In genomic region chr5:151925396-151925750, GRCh38 we compare ENCODE assay signal across 28 cellular contexts. TPM values are rescaled to one million over a fixed set of nuclear protein-coding genes. Genes with fewer than 3 reads are reported as not detected.
DNase-seq lines count a peak whose midpoint lies in the region; ATAC-seq and TF ChIP-seq lines count a peak whose summit lies in the region.
"Had no signal": no experiment of that assay in that cellular context is flagged by ENCODE, and none has a peak within 500 bp of the region (broad histone marks: within the 10 kb centered on the region; RNA-seq: fewer than 3 reads in every experiment).

No MANE protein-coding gene starts in this region.

- no peak overlapping the region for H3K4me3 Mint-ChIP-seq in activated naive CD4-positive, alpha-beta T cell treated with anti-CD3 and anti-CD28 coated beads for 36 hours
- H3K4me3 Mint-ChIP-seq: activated CD4-positive, alpha-beta memory T cell treated with anti-CD3 and anti-CD28 coated beads for 36 hours; activated naive CD8-positive, alpha-beta T cell treated with anti-CD3 and anti-CD28 coated beads, Interleukin-2, amount 10 ng/mL, durations not matched to agents 7 days and 5 days; HFFc6; natural killer cell treated with Interleukin-12 subunit alpha and Interleukin-12 subunit beta and Interleukin-15 and Interleukin-18, amount 100 ng/mL, for 72 hours had no signal

- H3K36me3 ChIP-seq in HUES64 (ENCODE audit: insufficient read depth, low read length) (no peaks in the 10 kb centered on the region), heart right ventricle (no peaks in the 10 kb centered on the region)
- H3K36me3 ChIP-seq: heart left ventricle, MG63, ovary, thoracic aorta had no signal

- H3K9ac ChIP-seq in HUES64 (ENCODE audit: low read depth, low read length), result no peak overlapping the region

- no peak for ATAC-seq in heart right ventricle
- ATAC-seq: natural killer cell treated with Interleukin-12 subunit alpha and Interleukin-12 subunit beta and Interleukin-15 and Interleukin-18, amount 100 ng/mL, for 72 hours; right cardiac atrium had no signal

- peaks cover under 1% of the 10 kb centered on the region for H3K9me3 Mint-ChIP-seq in activated naive CD4-positive, alpha-beta T cell treated with anti-CD3 and anti-CD28 coated beads for 36 hours
- H3K9me3 Mint-ChIP-seq: HFFc6 had no signal

- no peak overlapping the region for H3K27ac Mint-ChIP-seq in activated naive CD4-positive, alpha-beta T cell treated with anti-CD3 and anti-CD28 coated beads for 36 hours
- H3K27ac Mint-ChIP-seq: activated CD4-positive, alpha-beta memory T cell treated with anti-CD3 and anti-CD28 coated beads for 36 hours; activated naive CD8-positive, alpha-beta T cell treated with anti-CD3 and anti-CD28 coated beads, Interleukin-2, amount 10 ng/mL, durations not matched to agents 7 days and 5 days; HFFc6; natural killer cell treated with Interleukin-12 subunit alpha and Interleukin-12 subunit beta and Interleukin-15 and Interleukin-18, amount 100 ng/mL, for 72 hours had no signal

- DNase-seq in SK-N-DZ (ENCODE audit: low spot score) (peak; percentile 50), head of caudate nucleus (peak in 22 of 42 donors; percentile 2 to 50 (median 18)), putamen (ENCODE audit: low spot score) (peak; percentile 8), heart right ventricle (no peak), SKM-1 (lab: John Stamatoyannopoulos, UW; ENCODE audit: unreplicated experiment) (no peak)
- no peak for DNase-seq in activated naive CD4-positive, alpha-beta T cell treated with anti-CD3 and anti-CD28 coated beads for 36 hours
- DNase-seq: activated CD4-positive, alpha-beta memory T cell treated with anti-CD3 and anti-CD28 coated beads for 36 hours; activated CD4-positive, CD25-positive, alpha-beta regulatory T cell; activated naive CD8-positive, alpha-beta T cell treated with anti-CD3 and anti-CD28 coated beads, Interleukin-2, amount 10 ng/mL, durations not matched to agents 7 days and 5 days; central memory CD4-positive, alpha-beta T cell; heart left ventricle; HFFc6; MG63; midbrain; ovary; right cardiac atrium; stimulated activated CD4-positive, alpha-beta T cell treated with anti-CD3 and anti-CD28 coated beads, Interleukin-12 subunit alpha, Interleukin-12 subunit beta, amount 100 ng/mL, for 4 hours; stimulated activated naive CD4-positive, alpha-beta T cell treated with Interleukin-2 at 50 U/mL for 16 hours; SW 1271 had no signal

- H3K27ac ChIP-seq in HUES64 (ENCODE audit: low read depth, low read length) (no peak overlapping the region), heart right ventricle (no peak overlapping the region)
- H3K27ac ChIP-seq: heart left ventricle, ovary, thoracic aorta had no signal

- peaks cover 34% of the 10 kb centered on the region for H3K27me3 Mint-ChIP-seq in activated naive CD4-positive, alpha-beta T cell treated with anti-CD3 and anti-CD28 coated beads for 36 hours (ENCODE audit: low read depth)

- H3K9me3 ChIP-seq in HUES64 (ENCODE audit: insufficient read depth, low read depth, low read length) (peaks cover 1% of the 10 kb centered on the region; the same call in 1 of the 2 replicates), heart right ventricle (peaks cover 0 to 8% (median under 1%) of the 10 kb centered on the region in 11 donors)
- H3K9me3 ChIP-seq: ovary had no signal

- H3K4me3 ChIP-seq in HUES64 (ENCODE audit: low read length) (peak overlapping the region; percentile 44), heart right ventricle (no peak overlapping the region)
- H3K4me3 ChIP-seq: heart left ventricle, K562, MG63, ovary, thoracic aorta had no signal

- H3K27me3 ChIP-seq in HUES64 (ENCODE audit: insufficient read depth, low read length), result peaks cover 63% of the 10 kb centered on the region
- H3K27me3 ChIP-seq in heart right ventricle, result peaks cover 0 to 42% (median 27%) of the 10 kb centered on the region in 7 donors
- H3K27me3 ChIP-seq: MG63, ovary had no signal

- H3K4me1 Mint-ChIP-seq in activated naive CD4-positive, alpha-beta T cell treated with anti-CD3 and anti-CD28 coated beads for 36 hours (ENCODE audit: low read depth), result no peaks in the 10 kb centered on the region
- H3K4me1 Mint-ChIP-seq: activated naive CD8-positive, alpha-beta T cell treated with anti-CD3 and anti-CD28 coated beads, Interleukin-2, amount 10 ng/mL, durations not matched to agents 7 days and 5 days had no signal

- 0 out of 2 replicates have a peak, but pooled peaks cover 3% of the 10 kb centered on the region for H3K4me1 ChIP-seq in HUES64 (ENCODE audit: insufficient read depth, low read length)
- H3K4me1 ChIP-seq in heart right ventricle, result no peaks in the 10 kb centered on the region
- H3K4me1 ChIP-seq: heart left ventricle had no signal

- 27% methylated on average over 11 of the region's 14 CpGs for WGBS in HUES64
- WGBS in heart right ventricle, 2 donors, result 11% methylated on average over 14 of the region's 14 CpGs

- TF ChIP-seq CTCF in heart right ventricle (IDR thresholded peaks at IDR 0.05), result no peak

- CTCF ChIA-PET in activated naive CD4-positive, alpha-beta T cell treated with anti-CD3 and anti-CD28 coated beads for 36 hours (lab: Charles Lee), result interaction anchor here (0.6 to 0.7 kb wide), 2 partner anchors 49 to 394 kb away, joined by 3 read pairs; no protein-coding TSS in a partner anchor

- no peaks in the 10 kb centered on the region for H3K36me3 Mint-ChIP-seq in activated naive CD4-positive, alpha-beta T cell treated with anti-CD3 and anti-CD28 coated beads for 36 hours (ENCODE audit: low read depth)
- H3K36me3 Mint-ChIP-seq: activated CD4-positive, alpha-beta memory T cell treated with anti-CD3 and anti-CD28 coated beads for 36 hours; activated naive CD8-positive, alpha-beta T cell treated with anti-CD3 and anti-CD28 coated beads, Interleukin-2, amount 10 ng/mL, durations not matched to agents 7 days and 5 days; natural killer cell treated with Interleukin-12 subunit alpha and Interleukin-12 subunit beta and Interleukin-15 and Interleukin-18, amount 100 ng/mL, for 72 hours had no signal

- intact Hi-C loops in head of caudate nucleus (cut with DNase I), result no loop called here
- intact Hi-C loops in heart right ventricle (cut with DNase I), result no loop called here
- intact Hi-C loops in activated naive CD4-positive, alpha-beta T cell treated with anti-CD3 and anti-CD28 coated beads for 36 hours (cut with micrococcal nuclease), result no loop called here

RNA-seq across cellular contexts. Expression of gene GLRA1, which starts 0.7 kb away (rescaled TPM):
- 1.3 TPM for polyA plus RNA-seq in HUES64 (2013, experiment 1 of 2)
- 1.8 TPM for polyA plus RNA-seq in HUES64 (2013, experiment 2 of 2)
- polyA plus RNA-seq in SK-N-DZ (2014; cell fraction: cytosol; rRNA removed), result not detected in 2 replicates
- not detected in 2 replicates for polyA plus RNA-seq in SK-N-DZ (2014; cell fraction: nucleus; rRNA removed)
- total RNA-seq in heart right ventricle, result not detected
- not detected for polyA plus RNA-seq in heart right ventricle
- not detected for total RNA-seq in activated naive CD4-positive, alpha-beta T cell treated with anti-CD3 and anti-CD28 coated beads for 36 hours
- total RNA-seq: activated CD4-positive, alpha-beta memory T cell treated with anti-CD3 and anti-CD28 coated beads for 36 hours; activated naive CD8-positive, alpha-beta T cell treated with anti-CD3 and anti-CD28 coated beads, Interleukin-2, amount 10 ng/mL, durations not matched to agents 7 days and 5 days; astrocyte; dermis microvascular lymphatic vessel endothelial cell; heart left ventricle; HFFc6; K562; lower leg skin; natural killer cell treated with Interleukin-12 subunit alpha and Interleukin-12 subunit beta and Interleukin-15 and Interleukin-18, amount 100 ng/mL, for 72 hours; OCI-LY7; ovary; right cardiac atrium; thoracic aorta had no signal
- polyA plus RNA-seq: heart left ventricle, K562, keratinocyte, ovary, right cardiac atrium had no signal

Comparison
In these comparisons a context has a peak if more than half of its experiments do, and no peak if none do; other contexts are left out.
1. DNase-seq: peak in SK-N-DZ (single experiment), head of caudate nucleus (22 of 42) and putamen (single experiment); none in heart right ventricle (0 of 2), activated naive CD4-positive, alpha-beta T cell treated with anti-CD3 and anti-CD28 coated beads for 36 hours (single experiment) and SKM-1 (single experiment).